ENCODE assay signal across 10 cellular contexts in the genomic region with DNA sequence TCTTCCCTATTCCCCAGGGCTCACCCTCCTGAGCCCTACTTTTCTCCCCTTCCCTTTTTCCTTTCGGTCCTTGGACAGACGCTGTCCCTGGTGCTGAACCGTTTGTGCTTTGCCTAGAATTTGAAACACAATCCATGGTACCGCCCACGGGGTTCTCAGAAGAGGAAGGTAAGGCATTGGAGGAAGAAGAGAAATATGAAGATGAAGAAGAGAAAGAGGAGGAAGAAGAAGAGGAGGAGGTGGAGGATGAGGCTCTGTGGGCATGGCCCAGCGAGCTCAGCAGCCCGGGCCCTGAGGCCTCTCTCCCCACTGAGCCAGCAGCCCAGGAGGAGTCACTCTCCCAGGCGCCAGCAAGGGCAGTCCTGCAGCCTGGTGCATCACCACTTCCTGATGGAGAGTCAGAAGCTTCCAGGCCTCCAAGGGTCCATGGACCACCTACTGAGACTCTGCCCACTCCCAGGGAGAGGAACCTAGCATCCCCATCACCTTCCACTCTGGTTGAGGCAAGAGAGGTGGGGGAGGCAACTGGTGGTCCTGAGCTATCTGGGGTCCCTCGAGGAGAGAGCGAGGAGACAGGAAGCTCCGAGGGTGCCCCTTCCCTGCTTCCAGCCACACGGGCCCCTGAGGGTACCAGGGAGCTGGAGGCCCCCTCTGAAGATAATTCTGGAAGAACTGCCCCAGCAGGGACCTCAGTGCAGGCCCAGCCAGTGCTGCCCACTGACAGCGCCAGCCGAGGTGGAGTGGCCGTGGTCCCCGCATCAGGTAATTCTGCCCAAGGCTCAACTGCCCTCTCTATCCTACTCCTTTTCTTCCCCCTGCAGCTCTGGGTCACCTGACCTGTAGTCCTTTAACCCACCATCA. TPM values are rescaled to one million over a fixed set of nuclear protein-coding genes. Genes with fewer than 3 reads are reported as not detected.
A peak's percentile ranks its signal among the peaks of the same experiment; 100 is the strongest.
DNase-seq lines count a peak whose midpoint lies in the region; ATAC-seq, FAIRE-seq and TF ChIP-seq lines count a peak whose summit lies in the region.
"Had no signal": no experiment of that assay in that cellular context is flagged by ENCODE, and none has a peak within 500 bp of the region (broad histone marks: within the 10 kb centered on the region; RNA-seq: fewer than 3 reads in every experiment).

No MANE protein-coding gene starts in this region.

- H3K27ac ChIP-seq in K562 (ENCODE audit: extremely low read depth, low read depth, low read length) = no peak overlapping the region
- no peak overlapping the region for H3K27ac ChIP-seq in osteoblast (ENCODE audit: low read depth, low read length)

- no peak for TF ChIP-seq RAD21 in K562 (CRISPR knock-in tag; conservative IDR thresholded peaks at IDR 0.05 in 1 of 2, IDR thresholded peaks at IDR 0.05 in 1 of 2)

- intact Hi-C loops in activated CD4-positive, alpha-beta T cell treated with anti-CD3 and anti-CD28 coated beads for 36 hours (cut with DNase I, micrococcal nuclease) = no loop called here
- intact Hi-C loops in K562 (cut with micrococcal nuclease) = no loop called here

- peaks cover 67% of the 10 kb centered on the region for H3K27me3 Mint-ChIP-seq in activated CD4-positive, alpha-beta T cell treated with anti-CD3 and anti-CD28 coated beads for 36 hours

- peak; percentile 1; the same call in 1 of the 2 replicates for TF ChIP-seq POLR2A in K562 (conservative IDR thresholded peaks at IDR 0.05)
- TF ChIP-seq POLR2A in GM12891 (IDR thresholded peaks at IDR 0.05; ENCODE audit: low read depth, low read length) = no peak

- no peak for TF ChIP-seq EP300 in K562 (IDR thresholded peaks at IDR 0.05; ENCODE audit: low read length)

- BruUV-seq in K562 (replicated peaks; lab: Mats Ljungman, UMichigan) = no TSS peak

- no peaks in the 10 kb centered on the region for H3K36me3 Mint-ChIP-seq in activated CD4-positive, alpha-beta T cell treated with anti-CD3 and anti-CD28 coated beads for 36 hours (ENCODE audit: low read depth)

- H3K4me1 Mint-ChIP-seq in activated CD4-positive, alpha-beta T cell treated with anti-CD3 and anti-CD28 coated beads for 36 hours = peaks cover 10% of the 10 kb centered on the region

- no peak overlapping the region for H3K4me2 ChIP-seq in K562 (ENCODE audit: insufficient read depth, low read length)
- no peak overlapping the region for H3K4me2 ChIP-seq in osteoblast (ENCODE audit: insufficient read depth, low read length)

- in situ Hi-C loops in K562 (cut with MboI) = no loop called here

- POLR2A ChIA-PET in activated CD4-positive, alpha-beta T cell treated with anti-CD3 and anti-CD28 coated beads for 36 hours (lab: Charles Lee) = no interaction called here
- POLR2A ChIA-PET in K562 (lab: Yijun Ruan, JAX) = interaction anchor here (1.0 to 1.6 kb wide), 4 partner anchors 8 to 24 kb away, joined by 3 to 6 read pairs (median 4); partner anchors contain the start of gene NES

- H3K4me3 ChIP-seq in K562 (no peak overlapping the region), osteoblast (ENCODE audit: insufficient read depth, low read length) (no peak overlapping the region)

- H3K9ac ChIP-seq in K562 (ENCODE audit: insufficient read depth in 1 of 2, low read depth in 2 of 2, low read length in 2 of 2) = no peak overlapping the region

- CTCF ChIA-PET in activated CD4-positive, alpha-beta T cell treated with anti-CD3 and anti-CD28 coated beads for 36 hours (lab: Charles Lee) = interaction anchor here (0.7 to 1.1 kb wide), 2 partner anchors 28 to 64 kb away, joined by 3 to 4 read pairs; no protein-coding TSS in a partner anchor
- CTCF ChIA-PET in K562 (lab: Yijun Ruan, JAX; ENCODE audit: low intra/inter-chr PET ratio) = interaction anchor here (1.1 kb wide), 1 partner anchor 27 kb away, joined by 4 read pairs; no protein-coding TSS in a partner anchor

- H3K4me3 Mint-ChIP-seq in activated CD4-positive, alpha-beta T cell treated with anti-CD3 and anti-CD28 coated beads for 36 hours = no peak overlapping the region

- peaks cover 52% of the 10 kb centered on the region for H3K9me1 ChIP-seq in K562 (ENCODE audit: control insufficient read depth, insufficient read depth, low read length)

- DNase-seq in activated CD4-positive, alpha-beta T cell treated with anti-CD3 and anti-CD28 coated beads for 36 hours = peak; percentile 49
- DNase-seq in activated CD4-positive, alpha-beta T cell treated with anti-CD3 and anti-CD28 coated beads for 1 hour = no peak
- DNase-seq in K562 (ENCODE audit: extremely low read depth in 1 of 4, low spot score in 3 of 4) = peak in 2 of 4 experiments; percentile 39 to 64
- DNase-seq in osteoblast (ENCODE audit: insufficient read length, low spot score, missing footprints) = peak; percentile 89
- DNase-seq in GM12891 (ENCODE audit: insufficient read length, low spot score) = no peak
- DNase-seq in NCI-H1417 treated with DMSO at 0.1 percent for 48 hours (lab: John Stamatoyannopoulos, UW) = no peak
- DNase-seq: stimulated activated CD4-positive, alpha-beta T cell treated with anti-CD3 and anti-CD28 coated beads, Interleukin-2, amount 100 ng/mL, for 48 hours had no signal

- no peaks in the 10 kb centered on the region for H3K9me3 Mint-ChIP-seq in activated CD4-positive, alpha-beta T cell treated with anti-CD3 and anti-CD28 coated beads for 36 hours (ENCODE audit: low read depth)

- peak; percentile 40 for ATAC-seq in activated CD4-positive, alpha-beta T cell treated with anti-CD3 and anti-CD28 coated beads for 36 hours
- peak; percentile 13; the same call in 1 of the 3 replicates for ATAC-seq in K562

- WGBS in K562 (ENCODE audit: insufficient coverage, low coverage, missing lambda C conversion rate) = 67% methylated on average over 12 of the region's 16 CpGs

- peaks cover 54% of the 10 kb centered on the region; the same call in 2 of the 3 replicates for H3K36me3 ChIP-seq in K562 (ENCODE audit: control insufficient read depth, insufficient read depth, low read length)
- H3K36me3 ChIP-seq in osteoblast (ENCODE audit: insufficient read depth, low read length) = no peaks in the 10 kb centered on the region

- no peak for TF ChIP-seq CTCF in K562 (IDR thresholded peaks at IDR 0.05 in 2 of 3, conservative IDR thresholded peaks at IDR 0.05 in 1 of 3; ENCODE audit: insufficient read depth in 2 of 3, low read depth in 1 of 3, low read length in 3 of 3)
- TF ChIP-seq CTCF in osteoblast (IDR thresholded peaks at IDR 0.05; ENCODE audit: extremely low read depth, low read depth, low read length) = no peak

- H3K4me1 ChIP-seq in K562 (replicated peaks in 1 of 2; ENCODE audit: control insufficient read depth in 2 of 2, insufficient read depth in 2 of 2, low read length in 2 of 2) = peaks cover 9 to 32% of the 10 kb centered on the region in 2 experiments
- H3K4me1 ChIP-seq in osteoblast (ENCODE audit: insufficient read depth, low read length) = peaks cover 6% of the 10 kb centered on the region

- H3K9me3 ChIP-seq in K562 (replicated peaks; ENCODE audit: control insufficient read depth, insufficient read depth, low read depth, low read length) = no peaks in the 10 kb centered on the region
- H3K9me3 ChIP-seq in osteoblast (ENCODE audit: low read depth, low read length) = no peaks in the 10 kb centered on the region

- H3K79me2 ChIP-seq in K562 (ENCODE audit: control insufficient read depth, insufficient read depth, low read length) (peaks cover 45% of the 10 kb centered on the region), osteoblast (ENCODE audit: insufficient read depth, low read length) (no peaks in the 10 kb centered on the region)

- H3K27ac Mint-ChIP-seq in activated CD4-positive, alpha-beta T cell treated with anti-CD3 and anti-CD28 coated beads for 36 hours = no peak overlapping the region

- peaks cover 86% of the 10 kb centered on the region for H4K20me1 ChIP-seq in K562 (replicated peaks; ENCODE audit: control insufficient read depth, insufficient read depth, low read length)
- peaks cover 5% of the 10 kb centered on the region for H4K20me1 ChIP-seq in osteoblast (ENCODE audit: insufficient read depth, low read length)

- H2AFZ ChIP-seq in K562 (ENCODE audit: low read depth, low read length) (no peak overlapping the region), osteoblast (ENCODE audit: low read length) (no peak overlapping the region)

- FAIRE-seq in K562 (lab: Jason Lieb, UNC) = peak; percentile 79
- no peak for FAIRE-seq in GM12891 (lab: Jason Lieb, UNC)
- FAIRE-seq: urothelium cell line had no signal

- H3K27me3 ChIP-seq in K562 (ENCODE audit: control insufficient read depth in 2 of 2, insufficient read depth in 2 of 2, low read length in 2 of 2) = no peaks in the 10 kb centered on the region
- H3K27me3 ChIP-seq in osteoblast (ENCODE audit: insufficient read depth, low read length) = peaks cover 51% of the 10 kb centered on the region

RNA-seq across cellular contexts. Expression of gene BCAN, which starts 10.4 kb away (rescaled TPM):
- not detected for total RNA-seq in activated CD4-positive, alpha-beta T cell treated with anti-CD3 and anti-CD28 coated beads for 36 hours
- 0.12 TPM in 1 of 2 replicates, not detected in the other for total RNA-seq in K562 (2011; cell fraction: chromatin; rRNA removed; ENCODE audit: low replicate concordance)
- total RNA-seq in K562 (2011; cell fraction: nucleolus; rRNA removed) = 0.17 and 0.26 TPM in 2 replicates
- not detected in 2 replicates for total RNA-seq in K562 (2011; cell fraction: nucleoplasm; rRNA removed)
- 0.12 TPM in 1 of 2 replicates, not detected in the other for total RNA-seq in K562 (2014; rRNA removed)
- total RNA-seq in K562 (2014; rRNA removed; fragmentation: Illumina TruSeq; extraction: Trizol) = not detected in 2 replicates
- total RNA-seq in K562 (2015; rRNA removed; fragmentation: Illumina TruSeq; extraction: Trizol) = 0.08 TPM in 1 of 2 replicates, not detected in the other
- total RNA-seq in K562 (2021) = 0.22 TPM in 1 of 2 replicates, not detected in the other
- polyA plus RNA-seq in K562 (2011; rRNA removed) = 0.06 and 0.09 TPM in 2 replicates
- 0.04 and 0.25 TPM in 2 replicates for polyA plus RNA-seq in K562 (2011; cell fraction: cytosol; rRNA removed)
- polyA plus RNA-seq in K562 (2011; cell fraction: nucleus; rRNA removed) = 0.06 and 0.21 TPM in 2 replicates
- polyA plus RNA-seq in K562 (2012) = 0.35 and 0.52 TPM in 2 replicates
- polyA plus RNA-seq in K562 (2014; fragmentation: Illumina TruSeq; extraction: Trizol) = 0.19 and 0.33 TPM in 2 replicates
- under 1 TPM in 1 of 2 experiments, not detected in 1; 0.04 TPM for polyA plus RNA-seq in K562 (2014; fragmentation: Nextera tagmentation; extraction: Ambion mirVana)
- 0.22 and 0.23 TPM in 2 replicates for polyA plus RNA-seq in K562 (2014; rRNA removed)
- not detected in 2 replicates for polyA minus RNA-seq in K562 (2011; rRNA and poly(A)+ RNA removed)
- not detected in 2 replicates for polyA minus RNA-seq in K562 (2011; cell fraction: cytosol; rRNA and poly(A)+ RNA removed)
- not detected in 2 replicates for polyA minus RNA-seq in K562 (2011; cell fraction: nucleus; rRNA and poly(A)+ RNA removed)
- total RNA-seq in osteoblast = not detected in 2 replicates
- 0.15 TPM for polyA plus RNA-seq in GM12891 (2012; ENCODE audit: low read depth, missing spikeins)
- total RNA-seq: T-helper 2 cell treated with Interferon-gamma antibody and Interleukin-4, amounts not matched to agents 100 ng/mL and 5 ng/mL, for 36 hours had no signal

RNA-seq across cellular contexts. Expression of gene NES, which starts 24.8 kb away (rescaled TPM):
- total RNA-seq in activated CD4-positive, alpha-beta T cell treated with anti-CD3 and anti-CD28 coated beads for 36 hours = under 1 TPM in 1 of 2 experiments, not detected in 1; 0.02 TPM
- 1.5 and 2.0 TPM in 2 replicates for total RNA-seq in K562 (2011; cell fraction: chromatin; rRNA removed; ENCODE audit: low replicate concordance)
- total RNA-seq in K562 (2011; cell fraction: nucleolus; rRNA removed) = 1.7 TPM in 2 replicates
- total RNA-seq in K562 (2011; cell fraction: nucleoplasm; rRNA removed) = 1.8 and 3.1 TPM in 2 replicates
- total RNA-seq in K562 (2014; rRNA removed) (5.8 and 6.6 TPM in 2 replicates), K562 (2014; rRNA removed; fragmentation: Illumina TruSeq; extraction: Trizol) (3.3 and 4.1 TPM in 2 replicates), K562 (2015; rRNA removed; fragmentation: Illumina TruSeq; extraction: Trizol) (4.8 and 4.9 TPM in 2 replicates), K562 (2021) (5.5 and 8.6 TPM in 2 replicates), osteoblast (0.36 and 1.5 TPM in 2 replicates)
- polyA plus RNA-seq in K562 (2011; rRNA removed) (2.7 TPM in 2 replicates), K562 (2014; fragmentation: Illumina TruSeq; extraction: Trizol) (5.4 and 6.3 TPM in 2 replicates), K562 (2014; fragmentation: Nextera tagmentation; extraction: Ambion mirVana) (under 1 TPM; 0.10 to 0.13 TPM), K562 (2014; rRNA removed) (2.5 and 4.2 TPM in 2 replicates)
- polyA plus RNA-seq in K562 (2011; cell fraction: cytosol; rRNA removed) = 1.5 and 2.5 TPM in 2 replicates
- polyA plus RNA-seq in K562 (2011; cell fraction: nucleus; rRNA removed) = 3.2 and 5.5 TPM in 2 replicates
- polyA plus RNA-seq in K562 (2012) = 6.5 and 7.0 TPM in 2 replicates
- polyA minus RNA-seq in K562 (2011; rRNA and poly(A)+ RNA removed) = 2.3 and 2.4 TPM in 2 replicates
- polyA minus RNA-seq in K562 (2011; cell fraction: cytosol; rRNA and poly(A)+ RNA removed) = 3.8 and 5.4 TPM in 2 replicates
- polyA minus RNA-seq in K562 (2011; cell fraction: nucleus; rRNA and poly(A)+ RNA removed) = 1.2 and 1.4 TPM in 2 replicates
- 0.01 TPM for polyA plus RNA-seq in GM12891 (2012; ENCODE audit: low read depth, missing spikeins)
- total RNA-seq: T-helper 2 cell treated with Interferon-gamma antibody and Interleukin-4, amounts not matched to agents 100 ng/mL and 5 ng/mL, for 36 hours had no signal

RNA-seq across cellular contexts. Expression of gene HAPLN2, which starts 33.1 kb away (rescaled TPM):
- total RNA-seq in activated CD4-positive, alpha-beta T cell treated with anti-CD3 and anti-CD28 coated beads for 36 hours = under 1 TPM in 1 of 2 experiments, not detected in 1; 0.34 TPM
- 1.4 TPM in 1 of 2 replicates, not detected in the other for total RNA-seq in K562 (2011; cell fraction: chromatin; rRNA removed; ENCODE audit: low replicate concordance)
- total RNA-seq in K562 (2011; cell fraction: nucleolus; rRNA removed) = 3.0 TPM in 2 replicates
- total RNA-seq in K562 (2011; cell fraction: nucleoplasm; rRNA removed) = 0.53 and 0.88 TPM in 2 replicates
- total RNA-seq in K562 (2014; rRNA removed) (3.1 and 3.8 TPM in 2 replicates), K562 (2014; rRNA removed; fragmentation: Illumina TruSeq; extraction: Trizol) (not detected in 2 replicates), K562 (2015; rRNA removed; fragmentation: Illumina TruSeq; extraction: Trizol) (0.14 and 0.19 TPM in 2 replicates), K562 (2021) (3.6 and 5.2 TPM in 2 replicates), osteoblast (not detected in 2 replicates)
- polyA plus RNA-seq in K562 (2011; rRNA removed) (0.39 and 0.76 TPM in 2 replicates), K562 (2014; fragmentation: Illumina TruSeq; extraction: Trizol) (0.17 TPM in 1 of 2 replicates, not detected in the other), K562 (2014; fragmentation: Nextera tagmentation; extraction: Ambion mirVana) (not detected), K562 (2014; rRNA removed) (4.4 and 4.5 TPM in 2 replicates)
- polyA plus RNA-seq in K562 (2011; cell fraction: cytosol; rRNA removed) = 1.3 and 4.1 TPM in 2 replicates
- 6.5 and 10.9 TPM in 2 replicates for polyA plus RNA-seq in K562 (2011; cell fraction: nucleus; rRNA removed)
- polyA plus RNA-seq in K562 (2012) = 0.95 and 3.3 TPM in 2 replicates
- polyA minus RNA-seq in K562 (2011; rRNA and poly(A)+ RNA removed) = 0.35 TPM in 1 of 2 replicates, not detected in the other
- polyA minus RNA-seq in K562 (2011; cell fraction: cytosol; rRNA and poly(A)+ RNA removed) = not detected in 2 replicates
- 3.1 and 3.8 TPM in 2 replicates for polyA minus RNA-seq in K562 (2011; cell fraction: nucleus; rRNA and poly(A)+ RNA removed)
- not detected for polyA plus RNA-seq in GM12891 (2012; ENCODE audit: low read depth, missing spikeins)
- total RNA-seq: NCI-H460; T-helper 2 cell treated with Interferon-gamma antibody and Interleukin-4, amounts not matched to agents 100 ng/mL and 5 ng/mL, for 36 hours had no signal

RNA-seq across cellular contexts. Expression of gene GPATCH4, which starts 51.1 kb away (rescaled TPM):
- total RNA-seq in activated CD4-positive, alpha-beta T cell treated with anti-CD3 and anti-CD28 coated beads for 36 hours = 10 to 100 TPM; 38.5 to 48.7 TPM
- 75.8 and 111 TPM in 2 replicates for total RNA-seq in K562 (2011; cell fraction: chromatin; rRNA removed; ENCODE audit: low replicate concordance)
- 69.5 and 70.0 TPM in 2 replicates for total RNA-seq in K562 (2011; cell fraction: nucleolus; rRNA removed)
- total RNA-seq in K562 (2011; cell fraction: nucleoplasm; rRNA removed) = 69.2 and 102 TPM in 2 replicates
- total RNA-seq in K562 (2014; rRNA removed) (43.7 and 47.5 TPM in 2 replicates), K562 (2014; rRNA removed; fragmentation: Illumina TruSeq; extraction: Trizol) (73.1 and 76.5 TPM in 2 replicates), K562 (2015; rRNA removed; fragmentation: Illumina TruSeq; extraction: Trizol) (75.8 and 79.5 TPM in 2 replicates), K562 (2021) (45.8 and 51.4 TPM in 2 replicates), osteoblast (8.0 and 11.2 TPM in 2 replicates)
- polyA plus RNA-seq in K562 (2011; rRNA removed) (51.5 and 57.9 TPM in 2 replicates), K562 (2014; fragmentation: Illumina TruSeq; extraction: Trizol) (94.7 and 105 TPM in 2 replicates), K562 (2014; fragmentation: Nextera tagmentation; extraction: Ambion mirVana) (10 to 100 TPM; 82.1 to 90.8 TPM), K562 (2014; rRNA removed) (53.9 and 59.3 TPM in 2 replicates)
- polyA plus RNA-seq in K562 (2011; cell fraction: cytosol; rRNA removed) = 29.4 and 32.0 TPM in 2 replicates
- polyA plus RNA-seq in K562 (2011; cell fraction: nucleus; rRNA removed) = 51.1 and 51.7 TPM in 2 replicates
- 27.1 and 86.2 TPM in 2 replicates for polyA plus RNA-seq in K562 (2012)
- polyA minus RNA-seq in K562 (2011; rRNA and poly(A)+ RNA removed) = 72.9 and 74.3 TPM in 2 replicates
- polyA minus RNA-seq in K562 (2011; cell fraction: cytosol; rRNA and poly(A)+ RNA removed) = 17.4 and 29.2 TPM in 2 replicates
- polyA minus RNA-seq in K562 (2011; cell fraction: nucleus; rRNA and poly(A)+ RNA removed) = 49.8 and 60.9 TPM in 2 replicates
- polyA plus RNA-seq in GM12891 (2012; ENCODE audit: low read depth, missing spikeins) = 33.6 TPM

RNA-seq across cellular contexts. Expression of gene CRABP2, which starts 53.0 kb away (rescaled TPM):
- total RNA-seq in activated CD4-positive, alpha-beta T cell treated with anti-CD3 and anti-CD28 coated beads for 36 hours = under 1 TPM; 0.88 to 0.98 TPM
- 0.86 TPM in 1 of 2 replicates, not detected in the other for total RNA-seq in K562 (2011; cell fraction: chromatin; rRNA removed; ENCODE audit: low replicate concordance)
- 0.39 and 1.0 TPM in 2 replicates for total RNA-seq in K562 (2011; cell fraction: nucleolus; rRNA removed)
- total RNA-seq in K562 (2011; cell fraction: nucleoplasm; rRNA removed) = 0.44 TPM in 1 of 2 replicates, not detected in the other
- total RNA-seq in K562 (2014; rRNA removed) (0.86 and 1.2 TPM in 2 replicates), K562 (2014; rRNA removed; fragmentation: Illumina TruSeq; extraction: Trizol) (0.32 and 0.36 TPM in 2 replicates), K562 (2015; rRNA removed; fragmentation: Illumina TruSeq; extraction: Trizol) (0.72 and 1.3 TPM in 2 replicates), K562 (2021) (1.5 and 1.6 TPM in 2 replicates), osteoblast (9.1 and 16.6 TPM in 2 replicates)
- polyA plus RNA-seq in K562 (2011; rRNA removed) (0.50 and 1.5 TPM in 2 replicates), K562 (2014; fragmentation: Illumina TruSeq; extraction: Trizol) (1.9 and 2.5 TPM in 2 replicates), K562 (2014; fragmentation: Nextera tagmentation; extraction: Ambion mirVana) (under 1 TPM; 0.30 to 0.52 TPM), K562 (2014; rRNA removed) (0.82 and 1.2 TPM in 2 replicates)
- polyA plus RNA-seq in K562 (2011; cell fraction: cytosol; rRNA removed) = 0.58 and 1.3 TPM in 2 replicates
- polyA plus RNA-seq in K562 (2011; cell fraction: nucleus; rRNA removed) = 1.8 and 2.6 TPM in 2 replicates
- 2.6 and 2.9 TPM in 2 replicates for polyA plus RNA-seq in K562 (2012)
- polyA minus RNA-seq in K562 (2011; rRNA and poly(A)+ RNA removed) = 0.28 and 0.72 TPM in 2 replicates
- polyA minus RNA-seq in K562 (2011; cell fraction: cytosol; rRNA and poly(A)+ RNA removed) = not detected in 2 replicates
- not detected in 2 replicates for polyA minus RNA-seq in K562 (2011; cell fraction: nucleus; rRNA and poly(A)+ RNA removed)
- 0.18 TPM for polyA plus RNA-seq in GM12891 (2012; ENCODE audit: low read depth, missing spikeins)

Comparison
In these comparisons a context has a peak if more than half of its experiments do, and no peak if none do; other contexts are left out.
1. DNase-seq: peak in activated CD4-positive, alpha-beta T cell treated with anti-CD3 and anti-CD28 coated beads for 36 hours (single experiment) and osteoblast (single experiment); none in activated CD4-positive, alpha-beta T cell treated with anti-CD3 and anti-CD28 coated beads for 1 hour (single experiment), GM12891 (single experiment) and NCI-H1417 treated with DMSO at 0.1 percent for 48 hours (single experiment).